Comparison of ENCODE assay signal across 29 cellular contexts in the genomic region with DNA sequence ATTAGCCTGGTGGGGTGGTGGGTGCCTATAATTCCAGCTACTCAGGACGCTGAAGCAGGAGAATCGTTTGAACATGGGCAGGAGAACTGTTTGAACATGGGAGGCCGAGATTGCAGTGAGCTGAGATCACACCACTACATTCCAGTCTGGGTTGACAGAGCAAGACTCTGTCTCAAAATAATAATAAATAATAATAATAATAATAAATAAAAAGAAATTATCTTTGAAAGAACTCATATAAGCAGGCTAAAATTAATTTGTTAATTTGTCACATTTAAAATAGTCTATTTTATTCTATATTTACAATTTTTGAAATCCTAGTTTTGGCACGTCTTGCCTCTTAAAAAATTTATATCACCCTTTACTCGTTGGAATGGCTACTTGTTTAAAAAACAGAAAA. TPM values are rescaled to one million over a fixed set of nuclear protein-coding genes. Genes with fewer than 3 reads are reported as not detected.
DNase-seq lines count a peak whose midpoint lies in the region; ATAC-seq and TF ChIP-seq lines count a peak whose summit lies in the region.
"Had no signal": no experiment of that assay in that cellular context is flagged by ENCODE, and none has a peak within 500 bp of the region (broad histone marks: within the 10 kb centered on the region; RNA-seq: fewer than 3 reads in every experiment).

No MANE protein-coding gene starts in this region.

- in situ Hi-C loops in mammary epithelial cell (cut with MboI; ENCODE audit: low sequenced_read_pairs in 2 of 2) = no loop called here

- H3K27ac ChIP-seq in CD8-positive, alpha-beta memory T cell (ENCODE audit: low read depth, low read length) = no peak overlapping the region
- peak overlapping the region; percentile 96 for H3K27ac ChIP-seq in naive thymus-derived CD4-positive, alpha-beta T cell (ENCODE audit: low read depth, low read length)
- no peak overlapping the region for H3K27ac ChIP-seq in mammary epithelial cell (ENCODE audit: insufficient read depth, low read depth, low read length)
- H3K27ac ChIP-seq: suprapubic skin had no signal

- H3K4me2 ChIP-seq in mammary epithelial cell (ENCODE audit: insufficient read depth, low read depth, low read length) = no peak overlapping the region
- H3K4me2 ChIP-seq: smooth muscle cell had no signal

- H3K4me3 Mint-ChIP-seq in activated CD4-positive, alpha-beta T cell treated with anti-CD3 and anti-CD28 coated beads for 36 hours = peak overlapping the region; percentile 62
- H3K4me3 Mint-ChIP-seq in CD8-positive, alpha-beta memory T cell = peak overlapping the region in 5 of 7 donors; percentile 11 to 89 (median 75)
- peak overlapping the region; percentile 84 for H3K4me3 Mint-ChIP-seq in activated T-helper 17 cell treated with anti-CD3 and anti-CD28 coated beads, Interleukin-2, amount 50 U/mL, for 72 hours
- H3K4me3 Mint-ChIP-seq in naive thymus-derived CD4-positive, alpha-beta T cell = peak overlapping the region; percentile 47 to 88 (median 83)
- H3K4me3 Mint-ChIP-seq: memory B cell had no signal

- no peaks in the 10 kb centered on the region for H3K9me3 Mint-ChIP-seq in activated CD4-positive, alpha-beta T cell treated with anti-CD3 and anti-CD28 coated beads for 36 hours (ENCODE audit: low read depth)
- H3K9me3 Mint-ChIP-seq in CD8-positive, alpha-beta memory T cell = no peaks in the 10 kb centered on the region
- H3K9me3 Mint-ChIP-seq in activated T-helper 17 cell treated with anti-CD3 and anti-CD28 coated beads, Interleukin-2, amount 50 U/mL, for 72 hours = no peaks in the 10 kb centered on the region
- H3K9me3 Mint-ChIP-seq in naive thymus-derived CD4-positive, alpha-beta T cell = peaks cover 0 to 1% (median 0%) of the 10 kb centered on the region in 11 donors

- H3K36me3 ChIP-seq in CD8-positive, alpha-beta memory T cell (ENCODE audit: insufficient read depth, low read length) = peaks cover 18% of the 10 kb centered on the region
- peaks cover 10 to 24% (median 13%) of the 10 kb centered on the region in 3 experiments for H3K36me3 ChIP-seq in naive thymus-derived CD4-positive, alpha-beta T cell (ENCODE audit: control insufficient read depth in 2 of 3, insufficient read depth in 3 of 3, low read length in 3 of 3)
- H3K36me3 ChIP-seq in mammary epithelial cell (ENCODE audit: insufficient read depth, low read length) = no peaks in the 10 kb centered on the region
- H3K36me3 ChIP-seq: MG63, suprapubic skin had no signal

- BruUV-seq in mammary epithelial cell (replicated peaks; lab: Mats Ljungman, UMichigan) = no TSS peak

- peaks cover 55% of the 10 kb centered on the region for H3K36me3 Mint-ChIP-seq in activated CD4-positive, alpha-beta T cell treated with anti-CD3 and anti-CD28 coated beads for 36 hours (ENCODE audit: low read depth)
- H3K36me3 Mint-ChIP-seq in CD8-positive, alpha-beta memory T cell = peaks cover 0 to 72% (median 6%) of the 10 kb centered on the region in 3 donors
- peaks cover 99% of the 10 kb centered on the region for H3K36me3 Mint-ChIP-seq in activated T-helper 17 cell treated with anti-CD3 and anti-CD28 coated beads, Interleukin-2, amount 50 U/mL, for 72 hours (ENCODE audit: low read depth)
- H3K36me3 Mint-ChIP-seq in naive thymus-derived CD4-positive, alpha-beta T cell = peaks cover 0 to 42% (median 16%) of the 10 kb centered on the region in 5 donors
- H3K36me3 Mint-ChIP-seq: brain, memory B cell had no signal

- 79% methylated on average over 5 of the region's 5 CpGs for WGBS in mammary epithelial cell (ENCODE audit: low coverage, missing lambda C conversion rate)

- CTCF ChIA-PET in activated CD4-positive, alpha-beta T cell treated with anti-CD3 and anti-CD28 coated beads for 36 hours (lab: Charles Lee) = interaction anchor here (0.6 to 2.1 kb wide), 3 partner anchors 9 to 25 kb away, joined by 3 to 7 read pairs (median 3); no protein-coding TSS in a partner anchor
- CTCF ChIA-PET in CD8-positive, alpha-beta memory T cell (lab: Charles Lee) = interaction anchor here (1.0 to 1.4 kb wide), 2 partner anchors 28 to 43 kb away, joined by 4 read pairs; a partner anchor contains a TSS
- CTCF ChIA-PET in naive thymus-derived CD4-positive, alpha-beta T cell (lab: Charles Lee) = interaction anchor here (0.7 kb wide), 1 partner anchor 10 kb away, joined by 3 read pairs; no protein-coding TSS in a partner anchor
- CTCF ChIA-PET in mammary epithelial cell (lab: Charles Lee; ENCODE audit: low non-redundant PET) = no interaction called here

- H2AFZ ChIP-seq in mammary epithelial cell (ENCODE audit: low read depth, low read length) = no peak overlapping the region

- TF ChIP-seq CTCF in mammary epithelial cell (conservative IDR thresholded peaks at IDR 0.05 in 1 of 2, IDR thresholded peaks at IDR 0.05 in 1 of 2; ENCODE audit: extremely low read depth in 1 of 2, insufficient read depth in 1 of 2, low read depth in 1 of 2, low read length in 2 of 2) = no peak

- H3K27ac Mint-ChIP-seq in activated CD4-positive, alpha-beta T cell treated with anti-CD3 and anti-CD28 coated beads for 36 hours = peak overlapping the region; percentile 96
- peak overlapping the region; percentile 78 to 97 (median 92) for H3K27ac Mint-ChIP-seq in CD8-positive, alpha-beta memory T cell
- H3K27ac Mint-ChIP-seq in activated T-helper 17 cell treated with anti-CD3 and anti-CD28 coated beads, Interleukin-2, amount 50 U/mL, for 72 hours = peak overlapping the region; percentile 91
- H3K27ac Mint-ChIP-seq in naive thymus-derived CD4-positive, alpha-beta T cell = peak overlapping the region; percentile 76 to 100 (median 97)
- H3K27ac Mint-ChIP-seq: memory B cell had no signal

- H3K27me3 Mint-ChIP-seq in activated CD4-positive, alpha-beta T cell treated with anti-CD3 and anti-CD28 coated beads for 36 hours = no peaks in the 10 kb centered on the region
- H3K27me3 Mint-ChIP-seq in CD8-positive, alpha-beta memory T cell = no peaks in the 10 kb centered on the region
- H3K27me3 Mint-ChIP-seq in activated T-helper 17 cell treated with anti-CD3 and anti-CD28 coated beads, Interleukin-2, amount 50 U/mL, for 72 hours = no peaks in the 10 kb centered on the region
- no peaks in the 10 kb centered on the region for H3K27me3 Mint-ChIP-seq in naive thymus-derived CD4-positive, alpha-beta T cell

- H3K4me3 ChIP-seq in CD8-positive, alpha-beta memory T cell (ENCODE audit: low read length) = no peak overlapping the region
- no peak overlapping the region for H3K4me3 ChIP-seq in naive thymus-derived CD4-positive, alpha-beta T cell (ENCODE audit: low read length)
- no peak overlapping the region for H3K4me3 ChIP-seq in mammary epithelial cell (replicated peaks in 1 of 3; ENCODE audit: insufficient read depth in 1 of 3, low read depth in 2 of 3, low read length in 3 of 3)
- H3K4me3 ChIP-seq: K562, MG63, smooth muscle cell, suprapubic skin had no signal

- intact Hi-C loops in activated CD4-positive, alpha-beta T cell treated with anti-CD3 and anti-CD28 coated beads for 36 hours (cut with DNase I, micrococcal nuclease) = no loop called here
- intact Hi-C loops in naive thymus-derived CD4-positive, alpha-beta T cell (cut with micrococcal nuclease) = loop anchor here in 1 of 2 donors (5.0 kb wide), 1 partner anchor 42 kb away; no protein-coding TSS in a partner anchor
- intact Hi-C loops in mammary epithelial cell (cut with micrococcal nuclease) = no loop called here

- no peak overlapping the region for H3K9ac ChIP-seq in mammary epithelial cell (ENCODE audit: insufficient read depth, low read length)

- POLR2A ChIA-PET in activated CD4-positive, alpha-beta T cell treated with anti-CD3 and anti-CD28 coated beads for 36 hours (lab: Charles Lee) = interaction anchor here (0.7 to 1.7 kb wide), 4 partner anchors 10 to 433 kb away, joined by 3 to 4 read pairs (median 4); no protein-coding TSS in a partner anchor
- POLR2A ChIA-PET in CD8-positive, alpha-beta memory T cell (lab: Charles Lee) = no interaction called here
- POLR2A ChIA-PET in naive thymus-derived CD4-positive, alpha-beta T cell (lab: Charles Lee) = interaction anchor here (0.8 to 16.2 kb wide), 10 partner anchors 8 to 48 kb away, joined by 3 to 184 read pairs (median 6); a partner anchor contains a TSS

- no peaks in the 10 kb centered on the region for H3K79me2 ChIP-seq in mammary epithelial cell (ENCODE audit: insufficient read depth, low read length)

- peaks cover 96% of the 10 kb centered on the region for H3K4me1 Mint-ChIP-seq in activated CD4-positive, alpha-beta T cell treated with anti-CD3 and anti-CD28 coated beads for 36 hours
- H3K4me1 Mint-ChIP-seq in CD8-positive, alpha-beta memory T cell = peaks cover 91 to 100% (median 99%) of the 10 kb centered on the region in 3 donors
- peaks cover 65% of the 10 kb centered on the region for H3K4me1 Mint-ChIP-seq in activated T-helper 17 cell treated with anti-CD3 and anti-CD28 coated beads, Interleukin-2, amount 50 U/mL, for 72 hours
- peaks cover 70 to 100% (median 95%) of the 10 kb centered on the region in 7 donors for H3K4me1 Mint-ChIP-seq in naive thymus-derived CD4-positive, alpha-beta T cell

- no peak for ATAC-seq in activated CD4-positive, alpha-beta T cell treated with anti-CD3 and anti-CD28 coated beads for 36 hours
- no peak for ATAC-seq in activated T-helper 17 cell treated with anti-CD3 and anti-CD28 coated beads, Interleukin-2, amount 50 U/mL, for 72 hours (replicated peaks)
- no peak for ATAC-seq in naive thymus-derived CD4-positive, alpha-beta T cell
- ATAC-seq: activated CD4-positive, CD25-positive, alpha-beta regulatory T cell treated with anti-CD3 and anti-CD28 coated beads, Interleukin-2, amount 50 U/mL, for 24 hours; K562; left colon; SK-N-SH treated with all-trans-retinoic acid at 6 μM for 48 hours had no signal

- no peaks in the 10 kb centered on the region for H3K9me3 ChIP-seq in CD8-positive, alpha-beta memory T cell (ENCODE audit: low read length)
- H3K9me3 ChIP-seq in naive thymus-derived CD4-positive, alpha-beta T cell (ENCODE audit: control insufficient read depth in 2 of 3, low read length in 3 of 3) = no peaks in the 10 kb centered on the region
- H3K9me3 ChIP-seq in mammary epithelial cell (replicated peaks; ENCODE audit: insufficient read depth, low read length) = no peaks in the 10 kb centered on the region
- H3K9me3 ChIP-seq: MG63, suprapubic skin had no signal

- dilution Hi-C loops in mammary epithelial cell (cut with HindIII; ENCODE audit: low sequenced_read_pairs) = loop anchor here (5.0 kb wide), 1 partner anchor 58 kb away; no protein-coding TSS in a partner anchor

- no peak for DNase-seq in activated CD4-positive, alpha-beta T cell treated with anti-CD3 and anti-CD28 coated beads for 36 hours
- DNase-seq in activated CD4-positive, alpha-beta T cell treated with anti-CD3 and anti-CD28 coated beads, Interleukin-2, amount 50 U/mL, for 4 hours = no peak
- DNase-seq in CD8-positive, alpha-beta memory T cell = no peak
- DNase-seq in naive thymus-derived CD4-positive, alpha-beta T cell = no peak
- DNase-seq in NOMO-1 treated with dmso at 0.1 percent for 144 hours (lab: John Stamatoyannopoulos, UW; ENCODE audit: unreplicated experiment) (no peak), mammary epithelial cell (no peak)
- DNase-seq in activated CD8-positive, alpha-beta memory T cell treated with anti-CD3 and anti-CD28 coated beads, Interleukin-2, amount 50 U/mL, for 48 hours = no peak
- DNase-seq: activated CD8-positive, alpha-beta memory T cell treated with anti-CD3 and anti-CD28 coated beads, Interleukin-2, amount 50 U/mL, for 4 hours; DMS79 treated with DMSO at 0.1 percent for 48 hours; foreskin fibroblast; left colon; MG63; NCI-H1436; NCI-H446; OCI-M1; stimulated activated CD4-positive, alpha-beta T cell treated with anti-CD3 and anti-CD28 coated beads, Interleukin-2, amount 100 ng/mL, for 24 hours had no signal

- no peaks in the 10 kb centered on the region for H3K27me3 ChIP-seq in CD8-positive, alpha-beta memory T cell (ENCODE audit: insufficient read depth, low read length, poor library complexity, severe bottlenecking)
- H3K27me3 ChIP-seq in naive thymus-derived CD4-positive, alpha-beta T cell (ENCODE audit: control insufficient read depth in 2 of 2, insufficient read depth in 2 of 2, low read length in 2 of 2) = no peaks in the 10 kb centered on the region
- no peaks in the 10 kb centered on the region for H3K27me3 ChIP-seq in mammary epithelial cell (ENCODE audit: insufficient read depth, low read length)

- H3K4me1 ChIP-seq in CD8-positive, alpha-beta memory T cell (ENCODE audit: insufficient read depth, low read length) = peaks cover 97% of the 10 kb centered on the region
- peaks cover 59 to 94% of the 10 kb centered on the region in 2 donors for H3K4me1 ChIP-seq in naive thymus-derived CD4-positive, alpha-beta T cell (ENCODE audit: control insufficient read depth in 2 of 2, insufficient read depth in 2 of 2, low read length in 2 of 2)
- no peaks in the 10 kb centered on the region for H3K4me1 ChIP-seq in mammary epithelial cell (ENCODE audit: insufficient read depth, low read length)
- H3K4me1 ChIP-seq: suprapubic skin had no signal

- H4K20me1 ChIP-seq in mammary epithelial cell (ENCODE audit: insufficient read depth, low read length) = no peaks in the 10 kb centered on the region

RNA-seq across cellular contexts. Expression of a gene that starts 27.6 kb away (rescaled TPM):
- 100 to 1,000 TPM; 149 TPM for total RNA-seq in activated CD4-positive, alpha-beta T cell treated with anti-CD3 and anti-CD28 coated beads for 36 hours
- total RNA-seq in CD8-positive, alpha-beta memory T cell = 100 to 1,000 TPM; 130 to 133 TPM
- 395 TPM for polyA plus RNA-seq in CD8-positive, alpha-beta memory T cell
- total RNA-seq in activated T-helper 17 cell treated with anti-CD3 and anti-CD28 coated beads, Interleukin-2, amount 50 U/mL, for 72 hours = 100 to 1,000 TPM; 168 to 217 TPM
- 100 to 1,000 TPM; 246 to 476 (median 336) TPM for total RNA-seq in naive thymus-derived CD4-positive, alpha-beta T cell
- 100 to 1,000 TPM; 352 to 437 TPM for polyA plus RNA-seq in naive thymus-derived CD4-positive, alpha-beta T cell
- total RNA-seq in mammary epithelial cell = not detected
- polyA plus RNA-seq in mammary epithelial cell = 0.07 TPM
- polyA minus RNA-seq in mammary epithelial cell = not detected
- total RNA-seq: A172, chondrocyte, epithelial cell of proximal tubule, H4, osteocyte had no signal
- polyA plus RNA-seq: smooth muscle cell had no signal

Comparison
In these comparisons a context has a peak if more than half of its experiments do, and no peak if none do; other contexts are left out.
1. RNA of a gene that starts 27.6 kb away (total RNA-seq): 246 to 476 TPM in naive thymus-derived CD4-positive, alpha-beta T cell, 168 to 217 TPM in activated T-helper 17 cell treated with anti-CD3 and anti-CD28 coated beads, Interleukin-2, amount 50 U/mL, for 72 hours, 149 TPM in activated CD4-positive, alpha-beta T cell treated with anti-CD3 and anti-CD28 coated beads for 36 hours and 130 to 133 TPM in CD8-positive, alpha-beta memory T cell; not detected in mammary epithelial cell; every median in the first group is over 100 times any median in the second.
2. Peak in every context shown above with its lines, with median percentiles within 50 percentile points of each other: H3K27ac Mint-ChIP-seq and H3K4me3 Mint-ChIP-seq.